Comparison of ENCODE assay signal across 8 cellular contexts in the genomic region with DNA sequence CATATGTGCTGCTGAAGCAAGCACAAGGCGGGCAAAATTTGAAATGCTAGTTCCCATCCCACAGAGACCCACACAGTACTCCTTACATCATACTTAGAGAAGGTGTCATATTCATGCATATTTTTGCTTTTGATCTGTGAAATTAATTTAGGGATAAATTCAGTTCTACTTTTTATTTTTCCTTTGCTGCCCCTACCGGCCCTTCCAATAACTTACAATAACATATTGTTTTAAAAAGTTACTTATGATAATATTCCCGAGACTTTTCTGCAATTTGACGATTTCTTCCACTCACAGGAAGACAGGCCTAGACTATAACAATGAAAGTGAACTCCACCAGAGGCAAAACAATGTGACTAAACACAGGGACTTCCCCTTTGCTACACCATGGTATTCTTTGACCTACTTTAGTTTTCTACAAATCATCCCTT. TPM values are rescaled to one million over a fixed set of nuclear protein-coding genes. Genes with fewer than 3 reads are reported as not detected.
DNase-seq lines count a peak whose midpoint lies in the region; ATAC-seq, FAIRE-seq and TF ChIP-seq lines count a peak whose summit lies in the region.

No MANE protein-coding gene starts in this region.

- no peaks in the 10 kb centered on the region for H3K9me3 Mint-ChIP-seq in activated CD8-positive, alpha-beta T cell treated with anti-CD3 and anti-CD28 coated beads for 36 hours
- no peaks in the 10 kb centered on the region for H3K9me3 Mint-ChIP-seq in activated CD4-positive, alpha-beta T cell treated with anti-CD3 and anti-CD28 coated beads, Interleukin-2, amount 10 ng/mL, durations not matched to agents 7 days and 5 days

- H3K36me3 Mint-ChIP-seq in activated CD8-positive, alpha-beta T cell treated with anti-CD3 and anti-CD28 coated beads for 36 hours (ENCODE audit: low read depth) = no peaks in the 10 kb centered on the region
- peaks cover 1% of the 10 kb centered on the region for H3K36me3 Mint-ChIP-seq in activated CD4-positive, alpha-beta T cell treated with anti-CD3 and anti-CD28 coated beads, Interleukin-2, amount 10 ng/mL, durations not matched to agents 7 days and 5 days (ENCODE audit: low read depth)

- H3K4me3 ChIP-seq in upper lobe of right lung = no peak overlapping the region

- peak overlapping the region; percentile 51 for H3K27ac ChIP-seq in upper lobe of right lung

- no peaks in the 10 kb centered on the region for H3K9me3 ChIP-seq in upper lobe of right lung

- ATAC-seq in Right ventricle myocardium superior (ENCODE audit: poor library complexity) (peak; percentile 66), upper lobe of right lung (peak; percentile 82), HG03108 (IDR thresholded peaks at IDR 0.05; ENCODE audit: unreplicated experiment) (no peak), HG02981 (IDR thresholded peaks at IDR 0.05; ENCODE audit: unreplicated experiment) (no peak)
- peak; percentile 96 for ATAC-seq in activated CD8-positive, alpha-beta T cell treated with anti-CD3 and anti-CD28 coated beads for 36 hours

- H3K27me3 ChIP-seq in upper lobe of right lung = no peaks in the 10 kb centered on the region

- DNase-seq in Right ventricle myocardium superior = no peak
- DNase-seq in cardiac septum (ENCODE audit: low spot score) = no peak
- no peak for DNase-seq in activated CD8-positive, alpha-beta T cell treated with anti-CD3 and anti-CD28 coated beads for 36 hours
- no peak for DNase-seq in upper lobe of right lung
- no peak for DNase-seq in activated CD4-positive, alpha-beta T cell treated with anti-CD3 and anti-CD28 coated beads, Interleukin-2, amount 10 ng/mL, durations not matched to agents 7 days and 5 days

- H3K27me3 Mint-ChIP-seq in activated CD8-positive, alpha-beta T cell treated with anti-CD3 and anti-CD28 coated beads for 36 hours = no peaks in the 10 kb centered on the region
- no peaks in the 10 kb centered on the region for H3K27me3 Mint-ChIP-seq in activated CD4-positive, alpha-beta T cell treated with anti-CD3 and anti-CD28 coated beads, Interleukin-2, amount 10 ng/mL, durations not matched to agents 7 days and 5 days

- H3K4me1 Mint-ChIP-seq in activated CD8-positive, alpha-beta T cell treated with anti-CD3 and anti-CD28 coated beads for 36 hours (ENCODE audit: low read depth) = peaks cover 40% of the 10 kb centered on the region
- peaks cover 24% of the 10 kb centered on the region for H3K4me1 Mint-ChIP-seq in activated CD4-positive, alpha-beta T cell treated with anti-CD3 and anti-CD28 coated beads, Interleukin-2, amount 10 ng/mL, durations not matched to agents 7 days and 5 days

- FAIRE-seq in islet of Langerhans (lab: Jason Lieb, UNC) = peak; percentile 72

- H3K36me3 ChIP-seq in upper lobe of right lung = no peaks in the 10 kb centered on the region

- H3K27ac Mint-ChIP-seq in activated CD8-positive, alpha-beta T cell treated with anti-CD3 and anti-CD28 coated beads for 36 hours = peak overlapping the region; percentile 92
- H3K27ac Mint-ChIP-seq in activated CD4-positive, alpha-beta T cell treated with anti-CD3 and anti-CD28 coated beads, Interleukin-2, amount 10 ng/mL, durations not matched to agents 7 days and 5 days = no peak overlapping the region

- intact Hi-C loops in Right ventricle myocardium superior (cut with DNase I) = loop anchor here (5.0 kb wide), 1 partner anchor 52 kb away; no protein-coding TSS in a partner anchor
- intact Hi-C loops in cardiac septum (cut with DNase I) = loop anchor here (2.0 to 5.0 kb wide), 2 partner anchors 113 to 157 kb away; no protein-coding TSS in a partner anchor
- intact Hi-C loops in activated CD8-positive, alpha-beta T cell treated with anti-CD3 and anti-CD28 coated beads for 36 hours (cut with micrococcal nuclease) = loop anchor here (5.0 kb wide), 1 partner anchor 52 kb away; no protein-coding TSS in a partner anchor
- intact Hi-C loops in upper lobe of right lung (cut with DNase I) = no loop called here

- peaks cover 25% of the 10 kb centered on the region for H3K4me1 ChIP-seq in upper lobe of right lung

- CTCF ChIA-PET in activated CD8-positive, alpha-beta T cell treated with anti-CD3 and anti-CD28 coated beads for 36 hours (lab: Charles Lee) = interaction anchor here (0.7 to 1.5 kb wide), 5 partner anchors 12 to 116 kb away, joined by 3 to 5 read pairs (median 3); no protein-coding TSS in a partner anchor
- CTCF ChIA-PET in activated CD4-positive, alpha-beta T cell treated with anti-CD3 and anti-CD28 coated beads, Interleukin-2, amount 10 ng/mL, durations not matched to agents 7 days and 5 days (lab: Charles Lee) = interaction anchor here (0.9 to 1.0 kb wide), 3 partner anchors 10 to 163 kb away, joined by 3 read pairs; no protein-coding TSS in a partner anchor

- peak overlapping the region; percentile 47 for H3K4me3 Mint-ChIP-seq in activated CD8-positive, alpha-beta T cell treated with anti-CD3 and anti-CD28 coated beads for 36 hours
- H3K4me3 Mint-ChIP-seq in activated CD4-positive, alpha-beta T cell treated with anti-CD3 and anti-CD28 coated beads, Interleukin-2, amount 10 ng/mL, durations not matched to agents 7 days and 5 days = no peak overlapping the region

- POLR2A ChIA-PET in activated CD8-positive, alpha-beta T cell treated with anti-CD3 and anti-CD28 coated beads for 36 hours (lab: Charles Lee) = no interaction called here
- POLR2A ChIA-PET in activated CD4-positive, alpha-beta T cell treated with anti-CD3 and anti-CD28 coated beads, Interleukin-2, amount 10 ng/mL, durations not matched to agents 7 days and 5 days (lab: Charles Lee) = interaction anchor here (0.6 kb wide), 1 partner anchor 51 kb away, joined by 3 read pairs; no protein-coding TSS in a partner anchor

- no peak for TF ChIP-seq CTCF in activated CD8-positive, alpha-beta T cell treated with anti-CD3 and anti-CD28 coated beads for 36 hours (IDR thresholded peaks at IDR 0.05)
- TF ChIP-seq CTCF in upper lobe of right lung (IDR thresholded peaks at IDR 0.05) = peak; percentile 19

RNA-seq across cellular contexts. Expression of a gene that starts 35.0 kb away (rescaled TPM):
- 64.1 TPM for total RNA-seq in Right ventricle myocardium superior
- 29.6 TPM for total RNA-seq in cardiac septum
- 10 to 100 TPM; 22.1 to 23.3 TPM for total RNA-seq in activated CD8-positive, alpha-beta T cell treated with anti-CD3 and anti-CD28 coated beads for 36 hours
- total RNA-seq in upper lobe of right lung = 36.9 TPM
- total RNA-seq in activated CD4-positive, alpha-beta T cell treated with anti-CD3 and anti-CD28 coated beads, Interleukin-2, amount 10 ng/mL, durations not matched to agents 7 days and 5 days = 10 to 100 TPM; 19.9 to 21.6 TPM

RNA-seq across cellular contexts. Expression of a gene that starts 35.7 kb away (rescaled TPM):
- total RNA-seq in Right ventricle myocardium superior = 6.3 TPM
- 7.9 TPM for total RNA-seq in cardiac septum
- 10 to 100 TPM; 25.0 to 25.8 TPM for total RNA-seq in activated CD8-positive, alpha-beta T cell treated with anti-CD3 and anti-CD28 coated beads for 36 hours
- 9.7 TPM for total RNA-seq in upper lobe of right lung
- 10 to 100 TPM; 17.1 to 22.5 TPM for total RNA-seq in activated CD4-positive, alpha-beta T cell treated with anti-CD3 and anti-CD28 coated beads, Interleukin-2, amount 10 ng/mL, durations not matched to agents 7 days and 5 days

Comparison
In these comparisons a context has a peak if more than half of its experiments do, and no peak if none do; other contexts are left out.
1. ATAC-seq: peak in Right ventricle myocardium superior (single experiment), activated CD8-positive, alpha-beta T cell treated with anti-CD3 and anti-CD28 coated beads for 36 hours (single experiment) and upper lobe of right lung (single experiment); none in HG03108 (single experiment) and HG02981 (single experiment).